Comparison of ENCODE assay signal across 8 cellular contexts in the genomic region with DNA sequence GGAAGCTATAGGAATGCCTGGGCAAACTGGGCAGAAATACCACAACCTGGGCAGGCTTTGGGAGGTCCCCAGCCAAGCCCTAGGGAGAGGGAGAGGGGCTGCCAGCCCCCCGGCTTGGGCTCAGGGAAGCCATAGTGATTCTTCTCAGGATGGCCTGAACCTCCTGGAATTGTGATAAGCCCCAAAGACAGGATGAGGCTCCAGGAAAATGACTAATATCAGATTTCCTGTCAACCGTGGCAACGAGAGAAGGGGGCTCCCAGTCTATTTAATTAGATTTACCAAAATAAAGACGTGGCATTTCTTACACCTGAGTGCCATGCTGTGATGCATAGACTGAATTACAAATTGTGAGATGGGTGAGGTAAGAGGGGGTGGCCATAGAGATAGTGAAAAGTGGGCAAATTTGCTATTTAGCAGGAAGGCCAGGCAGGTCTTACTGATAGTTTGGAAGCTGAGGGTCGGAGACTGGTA. TPM values are rescaled to one million over a fixed set of nuclear protein-coding genes. Genes with fewer than 3 reads are reported as not detected.
DNase-seq lines count a peak whose midpoint lies in the region; ATAC-seq and TF ChIP-seq lines count a peak whose summit lies in the region.

No MANE protein-coding gene starts in this region.

- no peak overlapping the region for H2BK12ac ChIP-seq in H9 (ENCODE audit: insufficient read length, low read depth, low read length)

- H2BK5ac ChIP-seq in H9 (ENCODE audit: insufficient read length, low read length) = no peak overlapping the region

- H3K36me3 Mint-ChIP-seq in H9 (ENCODE audit: insufficient read depth in 1 of 3, low read depth in 3 of 3) = no peaks in the 10 kb centered on the region; a peak in 2 of 7 replicates
- no peaks in the 10 kb centered on the region for H3K36me3 Mint-ChIP-seq in activated naive CD8-positive, alpha-beta T cell

- no peak overlapping the region for H4K8ac ChIP-seq in H9 (replicated peaks; ENCODE audit: insufficient read length, low read depth, low read length)

- TF ChIP-seq CTCF in H9 (conservative IDR thresholded peaks at IDR 0.05) (no peak), smooth muscle cell (IDR thresholded peaks at IDR 0.05; ENCODE audit: borderline replicate concordance, insufficient read depth, poor library complexity, severe bottlenecking) (no peak)

- H3T11ph ChIP-seq in H9 (ENCODE audit: low read length) = no peak overlapping the region

- no peak overlapping the region for H3K23ac ChIP-seq in H9 (ENCODE audit: insufficient read length, low read depth, low read length)

- H3K14ac ChIP-seq in H9 (ENCODE audit: insufficient read depth, low read length) = no peak overlapping the region

- no peaks in the 10 kb centered on the region for H3K36me3 ChIP-seq in iPS DF 6.9 (ENCODE audit: control insufficient read depth, insufficient read depth, low read length)
- H3K36me3 ChIP-seq in smooth muscle cell (ENCODE audit: low read depth) = no peaks in the 10 kb centered on the region

- no peaks in the 10 kb centered on the region for H4K20me1 ChIP-seq in H9 (ENCODE audit: control insufficient read depth, insufficient read depth, insufficient read length)
- H4K20me1 ChIP-seq in smooth muscle cell (ENCODE audit: low read depth) = no peaks in the 10 kb centered on the region

- H3K9me3 ChIP-seq in H9 (ENCODE audit: control insufficient read depth, low read depth, low read length) (no peaks in the 10 kb centered on the region), iPS DF 6.9 (ENCODE audit: control insufficient read depth, insufficient read depth, low read length) (no peaks in the 10 kb centered on the region), smooth muscle cell (replicated peaks; ENCODE audit: low read depth) (no peaks in the 10 kb centered on the region)

- H3K27me3 ChIP-seq in H9 (ENCODE audit: insufficient read depth, low read length) (no peaks in the 10 kb centered on the region), iPS DF 6.9 (ENCODE audit: control insufficient read depth, insufficient read depth, low read length) (no peaks in the 10 kb centered on the region), smooth muscle cell (ENCODE audit: low read depth) (no peaks in the 10 kb centered on the region)

- H3K4me1 ChIP-seq in H9 (ENCODE audit: insufficient read depth, low read length) = no peaks in the 10 kb centered on the region; the same call in 1 of the 2 replicates
- H3K4me1 ChIP-seq in iPS DF 6.9 (ENCODE audit: control insufficient read depth, insufficient read depth, low read length) = peaks cover 2% of the 10 kb centered on the region; the same call in 1 of the 2 replicates
- H3K4me1 ChIP-seq in smooth muscle cell (ENCODE audit: low read depth) = peaks cover 14% of the 10 kb centered on the region

- no peak overlapping the region for H2BK120ac ChIP-seq in H9 (ENCODE audit: low read depth, low read length, poor library complexity, severe bottlenecking)

- no peaks in the 10 kb centered on the region for H3K79me2 ChIP-seq in H9 (ENCODE audit: insufficient read depth, low read length)
- no peaks in the 10 kb centered on the region for H3K79me2 ChIP-seq in smooth muscle cell (ENCODE audit: low read depth)

- no peak overlapping the region for H3K4ac ChIP-seq in H9 (ENCODE audit: low read depth, low read length)

- no peak for DNase-seq in H9
- no peak for DNase-seq in iPS DF 6.9 (ENCODE audit: low read depth, low spot score)
- no peak for DNase-seq in smooth muscle cell (lab: John Stamatoyannopoulos, UW; ENCODE audit: unreplicated experiment)

- WGBS in H9 (ENCODE audit: extremely low coverage, insufficient read length, low lambda C conversion rate) = no CpG with 5 or more reads among the region's 5 CpGs
- WGBS in iPS DF 6.9 (ENCODE audit: insufficient coverage, insufficient read length) = no CpG with 5 or more reads among the region's 5 CpGs
- 32% methylated on average over 5 of the region's 5 CpGs for WGBS in smooth muscle cell (ENCODE audit: low lambda C conversion rate)

- H3K18ac ChIP-seq in H9 (ENCODE audit: insufficient read length, low read depth, low read length) = no peak overlapping the region

- H3K4me3 Mint-ChIP-seq in H9 = peak overlapping the region; percentile 73 to 78
- H3K4me3 Mint-ChIP-seq in activated naive CD8-positive, alpha-beta T cell = peak overlapping the region; percentile 78

- H3K79me1 ChIP-seq in H9 (ENCODE audit: insufficient read depth, low read depth, low read length, poor library complexity, severe bottlenecking) = no peaks in the 10 kb centered on the region

- no peak overlapping the region for H2BK15ac ChIP-seq in H9 (ENCODE audit: low read depth, low read length)

- H4K91ac ChIP-seq in H9 (ENCODE audit: insufficient read length, low read depth, low read length) = no peak overlapping the region

- H3K27ac Mint-ChIP-seq in H9 = no peak overlapping the region
- peak overlapping the region; percentile 61 for H3K27ac Mint-ChIP-seq in activated naive CD8-positive, alpha-beta T cell

- no peak overlapping the region for H4K5ac ChIP-seq in H9 (ENCODE audit: insufficient read length, low read depth, low read length)

- peaks cover 8% of the 10 kb centered on the region for H3K23me2 ChIP-seq in H9 (ENCODE audit: insufficient read length, low read depth, low read length, poor library complexity, severe bottlenecking)

- no peak for ATAC-seq in HG02981 (IDR thresholded peaks at IDR 0.05; ENCODE audit: unreplicated experiment)
- ATAC-seq in HG02852 (IDR thresholded peaks at IDR 0.05; ENCODE audit: unreplicated experiment) = no peak
- no peak for ATAC-seq in HG03354 (IDR thresholded peaks at IDR 0.05; ENCODE audit: poor library complexity, severe bottlenecking, unreplicated experiment)
- no peak for ATAC-seq in HG02678 (IDR thresholded peaks at IDR 0.05; ENCODE audit: unreplicated experiment)

- H2AFZ ChIP-seq in H9 (ENCODE audit: low read length) (no peak overlapping the region), smooth muscle cell (ENCODE audit: low read depth) (no peak overlapping the region)

- H3K27me3 Mint-ChIP-seq in H9 (ENCODE audit: low read depth) = peaks cover 15% of the 10 kb centered on the region
- H3K27me3 Mint-ChIP-seq in activated naive CD8-positive, alpha-beta T cell = peaks cover 5% of the 10 kb centered on the region

- no peak overlapping the region for H2AK5ac ChIP-seq in H9 (ENCODE audit: insufficient read length, low read length)

- H3K4me3 ChIP-seq in iPS DF 6.9 (ENCODE audit: low read length) = peak overlapping the region; percentile 60; the same call in 1 of the 2 replicates
- peak overlapping the region; percentile 65 for H3K4me3 ChIP-seq in smooth muscle cell

- no peaks in the 10 kb centered on the region for H3K9me3 Mint-ChIP-seq in H9
- no peaks in the 10 kb centered on the region for H3K9me3 Mint-ChIP-seq in activated naive CD8-positive, alpha-beta T cell (ENCODE audit: low read depth)

- H3K27ac ChIP-seq in H9 (ENCODE audit: insufficient read length, low read depth, low read length) (no peak overlapping the region), iPS DF 6.9 (ENCODE audit: low read length) (no peak overlapping the region), smooth muscle cell (ENCODE audit: low read depth) (peak overlapping the region; percentile 80)

- peaks cover 18% of the 10 kb centered on the region for H3F3A ChIP-seq in smooth muscle cell (ENCODE audit: low read depth)

- H3K4me2 ChIP-seq in H9 (ENCODE audit: insufficient read depth, insufficient read length, low read length) (peak overlapping the region; percentile 56), smooth muscle cell (peak overlapping the region; percentile 92)

- no peak overlapping the region for H2BK20ac ChIP-seq in H9 (ENCODE audit: low read depth, low read length, poor library complexity, severe bottlenecking)

- H3K4me1 Mint-ChIP-seq in H9 = peaks cover 17 to 23% of the 10 kb centered on the region in 2 experiments
- H3K4me1 Mint-ChIP-seq in activated naive CD8-positive, alpha-beta T cell (ENCODE audit: low read depth) = peaks cover 12% of the 10 kb centered on the region

- H3K56ac ChIP-seq in H9 (ENCODE audit: insufficient read length, low read depth, low read length) = no peak overlapping the region

- no peak overlapping the region for H3K9ac ChIP-seq in H9 (ENCODE audit: extremely low read depth, insufficient read length, low read length)
- H3K9ac ChIP-seq in smooth muscle cell (ENCODE audit: low read depth) = peak overlapping the region; percentile 80

RNA-seq across cellular contexts. Expression of a gene that starts 20.4 kb away (rescaled TPM):
- 253 and 263 TPM in 2 replicates for total RNA-seq in H9 (2021)
- total RNA-seq in smooth muscle cell = 2,653 and 2,895 TPM in 2 replicates
- polyA plus RNA-seq in smooth muscle cell = 1,110 and 1,493 TPM in 2 replicates

RNA-seq across cellular contexts. Expression of a gene that starts 56.8 kb away (rescaled TPM):
- total RNA-seq in H9 (2021) = 6.9 and 7.8 TPM in 2 replicates
- 2.3 and 3.2 TPM in 2 replicates for total RNA-seq in smooth muscle cell
- 5.8 and 7.1 TPM in 2 replicates for polyA plus RNA-seq in smooth muscle cell

Comparison
In these comparisons a context has a peak if more than half of its experiments do, and no peak if none do; other contexts are left out.
1. RNA of a gene that starts 20.4 kb away (total RNA-seq): 2,653 to 2,895 TPM in smooth muscle cell; 253 to 263 TPM in H9; every median in the first group is over 10 times any median in the second.